In genomic region chr7:98831641-98832221, GRCh38 we compare ENCODE assay signal across 8 cellular contexts. TPM values are rescaled to one million over a fixed set of nuclear protein-coding genes. Genes with fewer than 3 reads are reported as not detected.
DNase-seq lines count a peak whose midpoint lies in the region; TF ChIP-seq lines count a peak whose summit lies in the region.

No MANE protein-coding gene starts in this region.

- peak; percentile 12 for DNase-seq in NK-92 treated with Interleukin-12 subunit alpha and Interleukin-12 subunit beta, amount 100 ng/mL, for 24 hours (lab: John Stamatoyannopoulos, UW)
- DNase-seq in NK-92 (lab: John Stamatoyannopoulos, UW; ENCODE audit: unreplicated experiment) (no peak), WERI-Rb-1 (peak; percentile 36), erythroblast (lab: John Stamatoyannopoulos, UW) (peak; percentile 44 to 69), COLO668 (lab: John Stamatoyannopoulos, UW; ENCODE audit: unreplicated experiment) (no peak), MG63 (no peak), NCI-H345 treated with DMSO at 0.1 percent for 48 hours (lab: John Stamatoyannopoulos, UW; ENCODE audit: unreplicated experiment) (no peak)
- DNase-seq in stimulated activated CD8-positive, alpha-beta memory T cell treated with anti-CD3 and anti-CD28 coated beads, Interleukin-12 subunit alpha, Interleukin-12 subunit beta, amount 100 ng/mL, for 1 hour (ENCODE audit: low read depth), result peak; percentile 20

- no peaks in the 10 kb centered on the region for H3K36me3 ChIP-seq in WERI-Rb-1
- no peaks in the 10 kb centered on the region for H3K36me3 ChIP-seq in MG63

- TF ChIP-seq POLR2A in erythroblast (IDR thresholded peaks at IDR 0.05; ENCODE audit: low read length), result no peak

- no peak overlapping the region for H3K27ac ChIP-seq in WERI-Rb-1

- TF ChIP-seq CTCF in WERI-Rb-1 (IDR thresholded peaks at IDR 0.05; ENCODE audit: low read depth, low read length), result peak; percentile 79

- H3K27me3 ChIP-seq in WERI-Rb-1 (ENCODE audit: insufficient read depth, low read depth, severe bottlenecking) (no peaks in the 10 kb centered on the region), MG63 (no peaks in the 10 kb centered on the region)

- H3K4me3 ChIP-seq in WERI-Rb-1 (ENCODE audit: low read depth, low read length) (no peak overlapping the region), MG63 (no peak overlapping the region)

- no peaks in the 10 kb centered on the region for H3K9me3 ChIP-seq in WERI-Rb-1 (ENCODE audit: severe bottlenecking)
- H3K9me3 ChIP-seq in MG63, result no peaks in the 10 kb centered on the region

RNA-seq across cellular contexts. Expression of gene TMEM130, which starts 38.1 kb away (rescaled TPM):
- total RNA-seq in MG63 (2014; rRNA removed; shearing (Covaris generic); ENCODE audit: low replicate concordance), result 0.23 TPM in 1 of 2 replicates, not detected in the other

RNA-seq across cellular contexts. Expression of gene TRRAP, which starts 46.6 kb away (rescaled TPM):
- 3.4 and 3.9 TPM in 2 replicates for total RNA-seq in MG63 (2014; rRNA removed; shearing (Covaris generic); ENCODE audit: low replicate concordance)

Comparison
In these comparisons a context has a peak if more than half of its experiments do, and no peak if none do; other contexts are left out.
1. DNase-seq: peak in NK-92 treated with Interleukin-12 subunit alpha and Interleukin-12 subunit beta, amount 100 ng/mL, for 24 hours (single experiment), WERI-Rb-1 (single experiment), erythroblast (2 of 2) and stimulated activated CD8-positive, alpha-beta memory T cell treated with anti-CD3 and anti-CD28 coated beads, Interleukin-12 subunit alpha, Interleukin-12 subunit beta, amount 100 ng/mL, for 1 hour (single experiment); none in NK-92 (single experiment), COLO668 (single experiment), MG63 (single experiment) and NCI-H345 treated with DMSO at 0.1 percent for 48 hours (single experiment).